In the genomic region with DNA sequence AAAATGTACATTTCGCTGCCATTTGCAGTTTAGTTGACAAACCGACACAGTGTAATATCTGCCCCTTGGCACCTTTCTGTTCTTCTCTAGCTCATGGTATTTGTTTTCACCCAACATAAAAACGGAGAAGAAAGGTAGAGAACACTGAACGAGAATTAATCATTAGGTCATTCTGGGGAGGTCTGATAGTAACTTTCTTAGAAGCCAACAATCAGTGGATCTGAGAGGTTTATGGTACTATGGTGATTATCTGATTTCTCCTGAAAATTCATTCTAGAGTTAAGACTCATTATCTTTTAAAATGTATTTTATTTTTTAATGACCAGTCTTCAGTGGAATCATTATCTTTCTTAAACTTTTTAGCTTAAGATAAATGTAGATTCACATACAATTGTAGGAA, we compare ENCODE assay signal across 33 cellular contexts.
"Had no signal": no experiment of that assay in that cellular context is flagged by ENCODE, and none has a peak within 500 bp of the region (broad histone marks: within the 10 kb centered on the region; RNA-seq: fewer than 3 reads in every experiment).

No MANE protein-coding gene starts in this region.

- H3K9me3 ChIP-seq: body of pancreas, colonic mucosa, gastrocnemius medialis, pancreas, psoas muscle, thyroid gland, upper lobe of right lung had no signal

- ATAC-seq: activated CD8-positive, alpha-beta T cell treated with anti-CD3 and anti-CD28 coated beads for 36 hours; body of pancreas; gastrocnemius medialis; left cardiac atrium; left ventricle myocardium superior; pancreas; psoas muscle; stimulated activated memory B cell treated with anti-CD40 and anti-IgM and Interleukin-4, amounts not matched to agents 10 μg/mL and 1 μg/mL and 100 μg/mL, for 72 hours; stimulated activated naive CD8-positive, alpha-beta T cell treated with anti-CD3 and anti-CD28 coated beads, Interleukin-15, amount 100 ng/mL, for 72 hours; upper lobe of right lung had no signal

- H3K27me3 Mint-ChIP-seq: activated CD8-positive, alpha-beta T cell treated with anti-CD3 and anti-CD28 coated beads for 36 hours; activated naive CD8-positive, alpha-beta T cell; naive B cell; stimulated activated memory B cell treated with anti-CD40 and anti-IgM and Interleukin-4, amounts not matched to agents 10 μg/mL and 1 μg/mL and 100 μg/mL, for 72 hours; stimulated activated naive CD8-positive, alpha-beta T cell treated with anti-CD3 and anti-CD28 coated beads, Interleukin-15, amount 100 ng/mL, for 72 hours had no signal

- H3K27ac Mint-ChIP-seq: activated CD8-positive, alpha-beta T cell treated with anti-CD3 and anti-CD28 coated beads for 36 hours; activated naive CD8-positive, alpha-beta T cell; stimulated activated memory B cell treated with anti-CD40 and anti-IgM and Interleukin-4, amounts not matched to agents 10 μg/mL and 1 μg/mL and 100 μg/mL, for 72 hours; T-helper 2 cell treated with Interferon-gamma antibody and Interleukin-4, amounts not matched to agents 5 μg/mL and 100 μg/mL, for 36 hours had no signal

- H3K4me3 Mint-ChIP-seq: activated CD8-positive, alpha-beta T cell treated with anti-CD3 and anti-CD28 coated beads for 36 hours; activated naive CD8-positive, alpha-beta T cell; naive B cell; neural crest cell; stimulated activated memory B cell treated with anti-CD40 and anti-IgM and Interleukin-4, amounts not matched to agents 10 μg/mL and 1 μg/mL and 100 μg/mL, for 72 hours; stimulated activated naive CD8-positive, alpha-beta T cell treated with anti-CD3 and anti-CD28 coated beads, Interleukin-15, amount 100 ng/mL, for 72 hours; T-helper 2 cell treated with Interferon-gamma antibody and Interleukin-4, amounts not matched to agents 5 μg/mL and 100 μg/mL, for 36 hours had no signal

- DNase-seq: activated CD4-positive, alpha-beta T cell treated with anti-CD3 and anti-CD28 coated beads for 1 hour; activated CD4-positive, alpha-beta T cell treated with anti-CD3 and anti-CD28 coated beads, Interleukin-2, amount 50 U/mL, for 1 hour; activated CD8-positive, alpha-beta T cell treated with anti-CD3 and anti-CD28 coated beads for 36 hours; activated effector memory CD4-positive, alpha-beta T cell treated with Interleukin-2 at 50 U/mL for 16 hours; activated naive CD4-positive, alpha-beta T cell treated with Interleukin-2 at 50 U/mL for 16 hours; activated T-cell treated with anti-CD3 and anti-CD28 coated beads, Interleukin-2, amount 50 U/mL, for 48 hours; anterior cingulate cortex; body of pancreas; cerebellar nuclear complex; colonic mucosa; effector CD8-positive, alpha-beta T cell; gastrocnemius medialis; glutamatergic neuron; left cardiac atrium; left ventricle myocardium superior; naive B cell; nucleus accumbens; pancreas; psoas muscle; stimulated activated CD4-positive, alpha-beta T cell treated with anti-CD3 and anti-CD28 coated beads, Interleukin-1b, Interleukin-23, amount 100 ng/mL, for 48 hours; stimulated activated CD4-positive, alpha-beta T cell treated with anti-CD3 and anti-CD28 coated beads, Interleukin-4, amount 100 ng/mL, for 4 hours; stimulated activated CD8-positive, alpha-beta memory T cell treated with anti-CD3 and anti-CD28 coated beads, Interleukin-4, amount 100 ng/mL, for 48 hours; stimulated activated naive CD8-positive, alpha-beta T cell treated with anti-CD3 and anti-CD28 coated beads, Interleukin-15, amount 100 ng/mL, for 72 hours; T-helper 1 cell; thyroid gland; upper lobe of right lung had no signal

- H3K36me3 Mint-ChIP-seq: naive B cell; stimulated activated memory B cell treated with anti-CD40 and anti-IgM and Interleukin-4, amounts not matched to agents 10 μg/mL and 1 μg/mL and 100 μg/mL, for 72 hours had no signal

- FAIRE-seq: endometrium, keratinocyte, pancreas had no signal

- H3K4me1 ChIP-seq: colonic mucosa had no signal

- H3K9me3 Mint-ChIP-seq: stimulated activated naive CD8-positive, alpha-beta T cell treated with anti-CD3 and anti-CD28 coated beads, Interleukin-15, amount 100 ng/mL, for 72 hours had no signal

- H3K36me3 ChIP-seq: colonic mucosa, gastrocnemius medialis, pancreas, thyroid gland, upper lobe of right lung had no signal

- H3K4me2 ChIP-seq: smooth muscle cell had no signal

- H3K4me3 ChIP-seq: body of pancreas, colonic mucosa, gastrocnemius medialis, pancreas, psoas muscle, smooth muscle cell, thyroid gland, upper lobe of right lung had no signal

- H3K27me3 ChIP-seq: body of pancreas, colonic mucosa, gastrocnemius medialis, pancreas, thyroid gland, upper lobe of right lung had no signal

- H3K27ac ChIP-seq: body of pancreas, colonic mucosa, gastrocnemius medialis, pancreas, psoas muscle, thyroid gland, upper lobe of right lung had no signal
